In genomic region chr6:34569361-34569973, GRCh38 we compare ENCODE assay signal across 23 cellular contexts. TPM values are rescaled to one million over a fixed set of nuclear protein-coding genes. Genes with fewer than 3 reads are reported as not detected.
DNase-seq lines count a peak whose midpoint lies in the region; FAIRE-seq and TF ChIP-seq lines count a peak whose summit lies in the region.
"Had no signal": no experiment of that assay in that cellular context is flagged by ENCODE, and none has a peak within 500 bp of the region (broad histone marks: within the 10 kb centered on the region; RNA-seq: fewer than 3 reads in every experiment).

No MANE protein-coding gene starts in this region.

- H4K91ac ChIP-seq in H1 (replicated peaks; ENCODE audit: insufficient read length, low read length), result no peak overlapping the region

- H3K27me3 ChIP-seq in H7 (ENCODE audit: control insufficient read depth, insufficient read depth, low read length), result no peaks in the 10 kb centered on the region
- no peaks in the 10 kb centered on the region for H3K27me3 ChIP-seq in H1 (replicated peaks in 1 of 4; ENCODE audit: control insufficient read depth in 3 of 4, extremely low read depth in 1 of 4, insufficient read depth in 3 of 4, low read length in 3 of 4)

- 0 out of 2 replicates have a peak overlapping the region, but pooled peaks have one; percentile 9 for H2BK12ac ChIP-seq in H1 (ENCODE audit: low read depth, low read length)

- no peak for FAIRE-seq in H1 (lab: Jason Lieb, UNC)
- FAIRE-seq: A204.1, GM12891, GM18507, H54 had no signal

- no peak for TF ChIP-seq RAD21 in H1 (IDR thresholded peaks at IDR 0.05 in 1 of 2, conservative IDR thresholded peaks at IDR 0.05 in 1 of 2; ENCODE audit: low read depth in 2 of 2, low read length in 2 of 2)

- no peak overlapping the region for H3K14ac ChIP-seq in H1 (ENCODE audit: insufficient read length)

- no peak overlapping the region for H3K4me2 ChIP-seq in H1 (ENCODE audit: insufficient read depth in 1 of 2, low read depth in 2 of 2, low read length in 2 of 2)
- H3K4me2 ChIP-seq: GM23338 had no signal

- CTCF ChIA-PET in H1 (lab: Charles Lee; ENCODE audit: partially characterized antibody), result interaction anchor here (0.7 to 1.9 kb wide), 8 partner anchors 8 to 320 kb away, joined by 3 to 6 read pairs (median 4); no protein-coding TSS in a partner anchor

- no peak overlapping the region for H2BK20ac ChIP-seq in H1 (ENCODE audit: low read length)

- no peaks in the 10 kb centered on the region for H3K27me3 Mint-ChIP-seq in T-helper 2 cell treated with Interferon-gamma antibody and Interleukin-4, amounts not matched to agents 5 μg/mL and 100 μg/mL, for 36 hours (ENCODE audit: low read depth)

- H2BK5ac ChIP-seq in H1 (ENCODE audit: low read depth, low read length), result no peak overlapping the region

- 84% methylated on average over 5 of the region's 5 CpGs; no CpG with 5 or more reads in 1 of the 2 experiments for WGBS in H1 (ENCODE audit: extremely low coverage in 1 of 2, insufficient coverage in 1 of 2, insufficient read length in 1 of 2, insufficient replicate concordance in 2 of 2, low coverage in 1 of 2, low lambda C conversion rate in 2 of 2, missing lambda C conversion rate in 1 of 2), 2 experiments

- H3K18ac ChIP-seq in H1 (ENCODE audit: extremely low read depth, low read length), result no peak overlapping the region

- H2AFZ ChIP-seq in H1 (ENCODE audit: low read length), result no peak overlapping the region
- H2AFZ ChIP-seq: GM23338 had no signal

- no peaks in the 10 kb centered on the region for H3K4me1 Mint-ChIP-seq in T-helper 2 cell treated with Interferon-gamma antibody and Interleukin-4, amounts not matched to agents 5 μg/mL and 100 μg/mL, for 36 hours (ENCODE audit: low read depth)
- H3K4me1 Mint-ChIP-seq: CD4-positive, alpha-beta memory T cell had no signal

- H3K4me3 Mint-ChIP-seq in T-helper 2 cell treated with Interferon-gamma antibody and Interleukin-4, amounts not matched to agents 5 μg/mL and 100 μg/mL, for 36 hours, result no peak overlapping the region
- H3K4me3 Mint-ChIP-seq: CD4-positive, alpha-beta memory T cell; GM23338 had no signal

- no peaks in the 10 kb centered on the region for H3K23me2 ChIP-seq in H1 (ENCODE audit: low read depth, low read length)

- H2BK15ac ChIP-seq in H1 (ENCODE audit: low read length), result no peak overlapping the region

- no peak overlapping the region for H3K27ac ChIP-seq in H1 (ENCODE audit: low read depth, low read length)
- H3K27ac ChIP-seq: 22Rv1 had no signal

- H3K27ac Mint-ChIP-seq in T-helper 2 cell treated with Interferon-gamma antibody and Interleukin-4, amounts not matched to agents 5 μg/mL and 100 μg/mL, for 36 hours, result no peak overlapping the region
- H3K27ac Mint-ChIP-seq: CD4-positive, alpha-beta memory T cell; GM23338 had no signal

- no peaks in the 10 kb centered on the region for H3K79me1 ChIP-seq in H1 (ENCODE audit: low read depth, low read length)

- DNase-seq in DMS53 (lab: John Stamatoyannopoulos, UW), result peak; percentile 43
- DNase-seq in DMS53 treated with DMSO at 0.1 percent for 48 hours (lab: John Stamatoyannopoulos, UW; ENCODE audit: unreplicated experiment), result no peak
- DNase-seq in H7, result peak; percentile 25
- DNase-seq in H1 (ENCODE audit: low read depth in 1 of 2, low spot score in 2 of 2), result no peak
- no peak for DNase-seq in putamen (ENCODE audit: low spot score)
- no peak for DNase-seq in T-helper 2 cell treated with Interferon-gamma antibody and Interleukin-4, amounts not matched to agents 5 μg/mL and 100 μg/mL, for 36 hours (ENCODE audit: low spot score)
- DNase-seq in NAMALWA (ENCODE audit: low spot score), result no peak
- DNase-seq: ACHN; C1 segment of cervical spinal cord; Calu3; CD4-positive, alpha-beta memory T cell; COR-L47; DMS79; EL; GF-D8; HCEC 1CT had no signal

- POLR2A ChIA-PET in H1 (lab: Charles Lee; ENCODE audit: partially characterized antibody), result interaction anchor here (0.6 to 1.3 kb wide), 4 partner anchors 8 to 43 kb away, joined by 3 to 4 read pairs (median 4); no protein-coding TSS in a partner anchor

- H3K36me3 ChIP-seq in H7 (replicated peaks; ENCODE audit: control insufficient read depth, insufficient read depth, low read length), result no peaks in the 10 kb centered on the region
- H3K36me3 ChIP-seq in H1 (ENCODE audit: control insufficient read depth in 2 of 4, insufficient read depth in 4 of 4, low read length in 3 of 4), result no peaks in the 10 kb centered on the region

- H3K56ac ChIP-seq in H1 (replicated peaks; ENCODE audit: insufficient read length, low read depth, low read length), result no peak overlapping the region

- no peak overlapping the region for H3K4ac ChIP-seq in H1 (replicated peaks; ENCODE audit: insufficient read length, low read depth, low read length)

- no peaks in the 10 kb centered on the region for H4K20me1 ChIP-seq in H1 (replicated peaks in 1 of 2; ENCODE audit: control insufficient read depth in 1 of 2, insufficient read depth in 2 of 2, low read length in 2 of 2)

- no peak overlapping the region for H4K8ac ChIP-seq in H1 (ENCODE audit: extremely low read depth, insufficient read depth, low read length)

- H4K5ac ChIP-seq in H1 (ENCODE audit: insufficient read length, low read depth, low read length), result no peak overlapping the region

- TF ChIP-seq CTCF in H1 (IDR thresholded peaks at IDR 0.05; ENCODE audit: control extremely low read depth in 1 of 3, insufficient read depth in 1 of 3, low read depth in 1 of 3, low read length in 3 of 3), result no peak

- H2AK5ac ChIP-seq in H1 (ENCODE audit: low read depth, low read length), result no peak overlapping the region

- H3K9ac ChIP-seq in H1 (replicated peaks in 1 of 4; ENCODE audit: extremely low read depth in 1 of 4, low read depth in 3 of 4, low read length in 3 of 4), result no peak overlapping the region

- H3K9me3 Mint-ChIP-seq in T-helper 2 cell treated with Interferon-gamma antibody and Interleukin-4, amounts not matched to agents 5 μg/mL and 100 μg/mL, for 36 hours, result no peaks in the 10 kb centered on the region
- H3K9me3 Mint-ChIP-seq: GM23338 had no signal

- H3K4me1 ChIP-seq in H1 (replicated peaks in 1 of 4; ENCODE audit: control insufficient read depth in 3 of 4, insufficient read depth in 4 of 4, low read length in 3 of 4), result peaks cover 0 to 15% (median 7%) of the 10 kb centered on the region in 4 experiments; a peak in 5 of 7 replicates

- no peak for TF ChIP-seq EP300 in H1 (IDR thresholded peaks at IDR 0.05; ENCODE audit: borderline replicate concordance in 1 of 2, low read depth in 2 of 2, low read length in 2 of 2)

- H3K79me2 ChIP-seq in H1 (ENCODE audit: control insufficient read depth in 1 of 2, insufficient read depth in 2 of 2, low read length in 2 of 2), result no peaks in the 10 kb centered on the region

- no peak overlapping the region for H2BK120ac ChIP-seq in H1 (replicated peaks; ENCODE audit: low read depth, low read length)

- no peak overlapping the region for H3K23ac ChIP-seq in H1 (ENCODE audit: insufficient read length)

- no peak for TF ChIP-seq POLR2A in H1 (IDR thresholded peaks at IDR 0.05; ENCODE audit: control extremely low read depth in 1 of 2, low read depth in 2 of 2, low read length in 2 of 2)

- no peak overlapping the region for H3K4me3 ChIP-seq in H7 (ENCODE audit: insufficient read depth, low read depth, low read length)
- H3K4me3 ChIP-seq in H1 (ENCODE audit: extremely low read depth in 1 of 4, insufficient read depth in 2 of 4, low read depth in 3 of 4, low read length in 4 of 4), result no peak overlapping the region
- H3K4me3 ChIP-seq: GM23338 had no signal

- no peaks in the 10 kb centered on the region for H3K9me3 ChIP-seq in H1 (ENCODE audit: insufficient read depth in 2 of 2, low read depth in 1 of 2, low read length in 1 of 2)

- no peaks in the 10 kb centered on the region for H3K36me3 Mint-ChIP-seq in T-helper 2 cell treated with Interferon-gamma antibody and Interleukin-4, amounts not matched to agents 5 μg/mL and 100 μg/mL, for 36 hours (ENCODE audit: low read depth)
- H3K36me3 Mint-ChIP-seq: CD4-positive, alpha-beta memory T cell had no signal

TF ChIP-seq in H1, 55 proteins besides CTCF, POLR2A, EP300 and RAD21:
- TF ChIP-seq JUND (IDR thresholded peaks at IDR 0.05; ENCODE audit: low read length) (no peak), EGR1 (IDR thresholded peaks at IDR 0.05; ENCODE audit: borderline replicate concordance, low read depth, low read length) (no peak), SP4 (IDR thresholded peaks at IDR 0.05; ENCODE audit: low read length) (no peak), SUZ12 (IDR thresholded peaks at IDR 0.05; ENCODE audit: low read length) (no peak), KDM1A (IDR thresholded peaks at IDR 0.05; ENCODE audit: borderline replicate concordance, low read length) (peak; percentile 71)
TF ChIP-seq in H1: peak in this region for 1.

RNA-seq across cellular contexts. Expression of gene SPDEF, which starts 13.3 kb away (rescaled TPM):
- 0.11 and 0.21 TPM in 2 replicates for total RNA-seq in H7 (2014; rRNA removed; shearing (Covaris generic))
- 0.15 TPM in 1 of 2 replicates, not detected in the other for total RNA-seq in H1 (2021; fragmentation: NEBNext Ultra II Directional; extraction: Animal tissue kit (Norgen Biotek cat#: 25700))
- polyA plus RNA-seq in H1 (2011; rRNA removed), result 0.30 TPM in 2 replicates
- 0.45 TPM for polyA plus RNA-seq in H1 (2011; cell fraction: cytosol; rRNA removed)
- 0.87 TPM for polyA plus RNA-seq in H1 (2011; cell fraction: nucleus; rRNA removed)
- 0.15 to 0.36 TPM (median 0.19 TPM) in 3 of 4 replicates, not detected in the other for polyA plus RNA-seq in H1 (2012, experiment 1 of 2)
- not detected for polyA plus RNA-seq in H1 (2012, experiment 2 of 2)
- 0.06 TPM for polyA plus RNA-seq in H1 (2013, experiment 1 of 2)
- polyA plus RNA-seq in H1 (2013, experiment 2 of 2), result 0.06 TPM
- polyA minus RNA-seq in H1 (2011; rRNA and poly(A)+ RNA removed), result not detected in 2 replicates
- not detected for polyA minus RNA-seq in H1 (2011; cell fraction: cytosol; rRNA and poly(A)+ RNA removed)
- 0.40 TPM for polyA minus RNA-seq in H1 (2011; cell fraction: nucleus; rRNA and poly(A)+ RNA removed)
- total RNA-seq: CD4-positive, alpha-beta memory T cell had no signal
- polyA plus RNA-seq: BJ; CD4-positive, alpha-beta memory T cell; GM23338 had no signal

Comparison
In these comparisons a context has a peak if more than half of its experiments do, and no peak if none do; other contexts are left out.
1. DNase-seq: peak in DMS53 (single experiment) and H7 (single experiment); none in DMS53 treated with DMSO at 0.1 percent for 48 hours (single experiment), H1 (0 of 2), putamen (single experiment), T-helper 2 cell treated with Interferon-gamma antibody and Interleukin-4, amounts not matched to agents 5 μg/mL and 100 μg/mL, for 36 hours (single experiment) and NAMALWA (single experiment).